ENCODE assay signal across 9 cellular contexts in genomic region chr1:94039514-94039870, GRCh38.
DNase-seq lines count a peak whose midpoint lies in the region; ATAC-seq and TF ChIP-seq lines count a peak whose summit lies in the region.
"Had no signal": no experiment of that assay in that cellular context is flagged by ENCODE, and none has a peak within 500 bp of the region (broad histone marks: within the 10 kb centered on the region; RNA-seq: fewer than 3 reads in every experiment).

No MANE protein-coding gene starts in this region.

- DNase-seq in DMS153 (lab: John Stamatoyannopoulos, UW) (peak; percentile 27), HUDEP-2 (lab: John Stamatoyannopoulos, UW; ENCODE audit: unreplicated experiment in 76 of 76) (peak in 46 of 76 experiments; percentile 7 to 62 (median 30)), RWPE1 (ENCODE audit: low spot score) (peak; percentile 52), heart left ventricle (peak; percentile 69 to 86 (median 74)), pulmonary artery endothelial cell (ENCODE audit: low read depth, low spot score) (peak; percentile 74), 8988T (no peak)
- DNase-seq: activated B cell treated with CpG ODN at 0.5 μM for 24 hours had no signal

- no peak overlapping the region for H3K4me3 Mint-ChIP-seq in activated naive CD4-positive, alpha-beta T cell treated with anti-CD3 and anti-CD28 coated beads, Interleukin-2, amount 50 U/mL, for 24 hours
- H3K4me3 Mint-ChIP-seq: activated B cell treated with CpG ODN at 0.5 μM for 24 hours had no signal

- 3 to 7% (median 4%) methylated on average over 4 of the region's 4 CpGs for WGBS in heart left ventricle, 4 donors

- peak; percentile 10 to 51 (median 32) for ATAC-seq in heart left ventricle
- no peak for ATAC-seq in GM21619 (IDR thresholded peaks at IDR 0.05; ENCODE audit: unreplicated experiment)

- no peaks in the 10 kb centered on the region for H3K9me3 ChIP-seq in heart left ventricle

- no peak overlapping the region for H3K4me3 ChIP-seq in heart left ventricle

- H3K4me1 ChIP-seq in heart left ventricle, result peaks cover 4 to 44% (median 31%) of the 10 kb centered on the region in 12 donors

- TF ChIP-seq CTCF in RWPE1 (conservative IDR thresholded peaks at IDR 0.05; ENCODE audit: low read depth) (peak; percentile 86), heart left ventricle (IDR thresholded peaks at IDR 0.05) (peak; percentile 77 to 92 (median 87))

- no peak overlapping the region for H3K27ac ChIP-seq in RWPE1
- peak overlapping the region; percentile 48 to 80 (median 60) for H3K27ac ChIP-seq in heart left ventricle

- peak overlapping the region; percentile 69 for H3K27ac Mint-ChIP-seq in activated naive CD4-positive, alpha-beta T cell treated with anti-CD3 and anti-CD28 coated beads, Interleukin-2, amount 50 U/mL, for 24 hours
- H3K27ac Mint-ChIP-seq: activated B cell treated with CpG ODN at 0.5 μM for 24 hours had no signal

- H3K36me3 Mint-ChIP-seq in activated naive CD4-positive, alpha-beta T cell treated with anti-CD3 and anti-CD28 coated beads, Interleukin-2, amount 50 U/mL, for 24 hours, result no peaks in the 10 kb centered on the region

- no peaks in the 10 kb centered on the region for H3K36me3 ChIP-seq in heart left ventricle

- intact Hi-C loops in heart left ventricle (cut with DNase I), result loop anchor here in 1 of 10 donors (2.0 kb wide), 1 partner anchor 295 kb away; no protein-coding TSS in a partner anchor

- H3K4me1 Mint-ChIP-seq in activated naive CD4-positive, alpha-beta T cell treated with anti-CD3 and anti-CD28 coated beads, Interleukin-2, amount 50 U/mL, for 24 hours, result no peaks in the 10 kb centered on the region

- H3K9me3 Mint-ChIP-seq in activated naive CD4-positive, alpha-beta T cell treated with anti-CD3 and anti-CD28 coated beads, Interleukin-2, amount 50 U/mL, for 24 hours, result no peaks in the 10 kb centered on the region
- H3K9me3 Mint-ChIP-seq: activated B cell treated with CpG ODN at 0.5 μM for 24 hours had no signal

- peaks cover 23% of the 10 kb centered on the region for H3K27me3 Mint-ChIP-seq in activated naive CD4-positive, alpha-beta T cell treated with anti-CD3 and anti-CD28 coated beads, Interleukin-2, amount 50 U/mL, for 24 hours

- POLR2A ChIA-PET in RWPE1 (lab: Yijun Ruan, JAX; ENCODE audit: low non-redundant PET), result no interaction called here

- TF ChIP-seq POLR2A in heart left ventricle (IDR thresholded peaks at IDR 0.05), result no peak

- CTCF ChIA-PET in RWPE1 (lab: Yijun Ruan, JAX), result interaction anchor here (0.6 to 4.1 kb wide), 19 partner anchors 9 to 762 kb away, joined by 3 to 25 read pairs (median 4); partner anchors contain the start of gene ARHGAP29

- H3K27me3 ChIP-seq in heart left ventricle, result peaks cover 0 to 9% (median 0%) of the 10 kb centered on the region in 9 donors
